Comparison of ENCODE assay signal across 10 cellular contexts in the genomic region with DNA sequence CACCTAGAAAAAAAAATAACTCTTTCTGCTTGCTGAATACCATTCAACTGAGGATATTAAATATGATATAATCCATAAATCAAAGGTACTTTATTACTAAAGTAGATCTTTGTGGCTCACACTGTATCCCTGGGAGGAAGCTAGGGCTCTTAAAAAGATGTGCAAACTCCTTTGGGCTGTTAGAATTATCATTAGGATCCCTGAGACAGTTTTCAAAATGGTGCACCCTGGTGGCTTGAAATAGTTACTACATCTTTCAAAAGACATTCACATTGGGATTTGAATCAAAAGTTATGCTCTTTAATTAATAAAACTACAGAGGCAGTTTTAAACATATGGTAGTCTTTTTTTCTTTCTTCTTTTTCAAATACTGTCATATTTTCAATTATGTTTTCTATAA.
DNase-seq lines count a peak whose midpoint lies in the region; ATAC-seq and TF ChIP-seq lines count a peak whose summit lies in the region.
"Had no signal": no experiment of that assay in that cellular context is flagged by ENCODE, and none has a peak within 500 bp of the region (broad histone marks: within the 10 kb centered on the region; RNA-seq: fewer than 3 reads in every experiment).

No MANE protein-coding gene starts in this region.

- CTCF ChIA-PET in RWPE1 (lab: Yijun Ruan, JAX), result interaction anchor here (0.7 kb wide), 1 partner anchor 328 kb away, joined by 4 read pairs; no protein-coding TSS in a partner anchor
- CTCF ChIA-PET in Calu3 (lab: Charles Lee), result no interaction called here
- CTCF ChIA-PET in CD4-positive, alpha-beta T cell (lab: Charles Lee), result no interaction called here

- H3K27ac Mint-ChIP-seq in glutamatergic neuron (ENCODE audit: unreplicated experiment), result no peak overlapping the region
- no peak overlapping the region for H3K27ac Mint-ChIP-seq in Calu3 (ENCODE audit: unreplicated experiment)
- H3K27ac Mint-ChIP-seq in CD4-positive, alpha-beta T cell, result no peak overlapping the region

- DNase-seq in AG10803 (ENCODE audit: low read depth) (peak; percentile 2), RWPE1 (ENCODE audit: low spot score) (peak; percentile 7), glutamatergic neuron (no peak), Calu3 (no peak), aorta (no peak), vagina (ENCODE audit: extremely low spot score in 2 of 2) (no peak)
- no peak for DNase-seq in CD4-positive, alpha-beta T cell
- DNase-seq: NCI-H146, occipital lobe had no signal

- POLR2A ChIA-PET in RWPE1 (lab: Yijun Ruan, JAX; ENCODE audit: low non-redundant PET), result no interaction called here
- POLR2A ChIA-PET in CD4-positive, alpha-beta T cell (lab: Charles Lee), result no interaction called here

- TF ChIP-seq CTCF in AG10803 (conservative IDR thresholded peaks at IDR 0.05; ENCODE audit: low read length) (peak; percentile 50), GM12874 (IDR thresholded peaks at IDR 0.05; ENCODE audit: insufficient read depth, low read depth, low read length) (peak; percentile 19; the same call in 1 of the 2 replicates), RWPE1 (conservative IDR thresholded peaks at IDR 0.05; ENCODE audit: low read depth) (peak; percentile 42), glutamatergic neuron (IDR thresholded peaks at IDR 0.05; ENCODE audit: partially characterized antibody, unreplicated experiment) (peak; percentile 85), Calu3 (IDR thresholded peaks at IDR 0.05; ENCODE audit: unreplicated experiment) (no peak), vagina (IDR thresholded peaks at IDR 0.05) (no peak)
- TF ChIP-seq CTCF in CD4-positive, alpha-beta T cell (IDR thresholded peaks at IDR 0.05), result no peak

- no peak for ATAC-seq in CD4-positive, alpha-beta T cell (ENCODE audit: poor library complexity)
- no peak for ATAC-seq in aorta (ENCODE audit: low FRiP score)

- intact Hi-C loops in Calu3 (cut with micrococcal nuclease; ENCODE audit: unreplicated experiment), result no loop called here
- intact Hi-C loops in CD4-positive, alpha-beta T cell (cut with DNase I, micrococcal nuclease), result no loop called here
- intact Hi-C loops in aorta (cut with DNase I), result no loop called here
- intact Hi-C loops in vagina (cut with DNase I), result no loop called here

- H3K4me1 ChIP-seq in aorta (ENCODE audit: control insufficient read depth in 1 of 2, insufficient read depth in 2 of 2, low read length in 2 of 2) (no peaks in the 10 kb centered on the region), vagina (no peaks in the 10 kb centered on the region)

- BruUV-seq in Calu3 (replicated peaks; lab: Mats Ljungman, UMichigan), result no TSS peak

- H3K27ac ChIP-seq in RWPE1 (no peak overlapping the region), aorta (ENCODE audit: low read depth in 1 of 2, low read length in 2 of 2) (no peak overlapping the region), vagina (no peak overlapping the region)
- H3K27ac ChIP-seq in CD4-positive, alpha-beta T cell (ENCODE audit: low read depth, low read length), result no peak overlapping the region

- H3K9me3 Mint-ChIP-seq in glutamatergic neuron (ENCODE audit: unreplicated experiment) (no peaks in the 10 kb centered on the region), Calu3 (ENCODE audit: low read depth, unreplicated experiment) (no peaks in the 10 kb centered on the region)
- H3K9me3 Mint-ChIP-seq in CD4-positive, alpha-beta T cell, result peaks cover 5% of the 10 kb centered on the region

- peaks cover 15% of the 10 kb centered on the region for H3K4me1 Mint-ChIP-seq in glutamatergic neuron (ENCODE audit: low read depth, unreplicated experiment)
- no peaks in the 10 kb centered on the region for H3K4me1 Mint-ChIP-seq in Calu3 (ENCODE audit: low read depth, unreplicated experiment)
- H3K4me1 Mint-ChIP-seq in CD4-positive, alpha-beta T cell (ENCODE audit: low read depth), result no peaks in the 10 kb centered on the region

- H3K27me3 Mint-ChIP-seq in glutamatergic neuron (ENCODE audit: unreplicated experiment), result peaks cover 2% of the 10 kb centered on the region
- H3K27me3 Mint-ChIP-seq in Calu3 (ENCODE audit: unreplicated experiment), result peaks cover 47% of the 10 kb centered on the region
- no peaks in the 10 kb centered on the region for H3K27me3 Mint-ChIP-seq in CD4-positive, alpha-beta T cell

- no peaks in the 10 kb centered on the region for H3K9me3 ChIP-seq in CD4-positive, alpha-beta T cell (ENCODE audit: control insufficient read depth, low read length)
- H3K9me3 ChIP-seq in aorta (ENCODE audit: control insufficient read depth, low read length) (peaks cover 1% of the 10 kb centered on the region), vagina (no peaks in the 10 kb centered on the region)

- no peak for TF ChIP-seq POLR2A in vagina (IDR thresholded peaks at IDR 0.05)

- no peaks in the 10 kb centered on the region for H3K27me3 ChIP-seq in CD4-positive, alpha-beta T cell (ENCODE audit: control insufficient read depth, insufficient read depth, low read length)
- H3K27me3 ChIP-seq in aorta (ENCODE audit: control insufficient read depth in 1 of 2, insufficient read depth in 2 of 2, low read length in 1 of 2) (no peaks in the 10 kb centered on the region), vagina (no peaks in the 10 kb centered on the region)

- H3K36me3 Mint-ChIP-seq in glutamatergic neuron (ENCODE audit: unreplicated experiment) (no peaks in the 10 kb centered on the region), Calu3 (ENCODE audit: insufficient read depth, unreplicated experiment) (no peaks in the 10 kb centered on the region)
- no peaks in the 10 kb centered on the region for H3K36me3 Mint-ChIP-seq in CD4-positive, alpha-beta T cell (ENCODE audit: low read depth)

- H3K36me3 ChIP-seq in aorta (ENCODE audit: control insufficient read depth in 1 of 2, insufficient read depth in 2 of 2, low read length in 1 of 2) (no peaks in the 10 kb centered on the region), vagina (no peaks in the 10 kb centered on the region)

- no peak overlapping the region for H3K4me3 ChIP-seq in AG10803 (ENCODE audit: low read length)
- H3K4me3 ChIP-seq in aorta (ENCODE audit: low read length in 2 of 2), result no peak overlapping the region
- H3K4me3 ChIP-seq in vagina, result no peak overlapping the region

- H3K4me3 Mint-ChIP-seq in glutamatergic neuron (ENCODE audit: unreplicated experiment) (no peak overlapping the region), Calu3 (ENCODE audit: low read depth, unreplicated experiment) (no peak overlapping the region)
- H3K4me3 Mint-ChIP-seq in CD4-positive, alpha-beta T cell, result no peak overlapping the region

Comparison
In these comparisons a context has a peak if more than half of its experiments do, and no peak if none do; other contexts are left out.
1. DNase-seq: peak in AG10803 (single experiment) and RWPE1 (single experiment); none in glutamatergic neuron (single experiment), Calu3 (single experiment), CD4-positive, alpha-beta T cell (0 of 10), aorta (0 of 2) and vagina (0 of 2).
2. CTCF ChIP-seq: peak in AG10803 (single experiment), GM12874 (single experiment), RWPE1 (single experiment) and glutamatergic neuron (single experiment); none in Calu3 (single experiment), CD4-positive, alpha-beta T cell (single experiment) and vagina (0 of 3).